In the genomic region with DNA sequence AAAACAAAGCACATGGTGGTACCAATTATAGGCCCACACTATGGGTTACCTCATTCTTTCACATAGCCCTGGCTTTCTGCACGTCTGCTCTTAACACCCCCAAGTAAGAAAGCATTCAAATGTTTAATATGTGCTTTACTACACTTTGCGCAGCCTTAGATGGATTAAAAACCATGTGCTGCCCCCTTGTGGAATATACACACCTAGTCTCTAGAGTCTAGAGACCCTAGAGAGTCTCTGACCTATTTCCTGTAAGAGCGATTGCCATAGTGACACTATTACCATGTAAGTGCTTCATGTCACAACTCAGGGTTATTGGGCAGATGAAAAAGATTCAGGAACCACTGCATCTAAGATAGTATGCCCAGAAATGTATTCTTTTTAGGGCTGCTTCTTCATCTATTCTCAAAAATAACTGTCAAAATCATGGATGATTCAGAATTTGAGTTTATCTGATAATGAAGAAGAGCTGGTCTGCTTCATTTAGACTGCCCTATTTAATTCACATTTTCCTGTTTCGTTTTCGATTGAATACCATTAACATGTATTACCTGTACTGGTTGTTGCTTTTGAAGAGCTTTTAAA, we compare ENCODE assay signal across 8 cellular contexts.
DNase-seq lines count a peak whose midpoint lies in the region; ATAC-seq and TF ChIP-seq lines count a peak whose summit lies in the region.

No MANE protein-coding gene starts in this region.

- H3K4me1 ChIP-seq in adrenal gland (replicated peaks in 1 of 2), result no peaks in the 10 kb centered on the region
- H3K4me1 ChIP-seq in liver (ENCODE audit: control insufficient read depth in 4 of 4, insufficient read depth in 4 of 4, low read length in 3 of 4), result no peaks in the 10 kb centered on the region

- H3K9ac ChIP-seq in liver (ENCODE audit: low read depth in 1 of 2, low read length in 2 of 2), result no peak overlapping the region

- WGBS in adrenal gland, 4 donors, result 53 to 60% (median 58%) methylated on average over 5 of the region's 5 CpGs
- 45% methylated on average over 5 of the region's 5 CpGs for WGBS in liver

- peak; percentile 29 to 36 for TF ChIP-seq RAD21 in liver (IDR thresholded peaks at IDR 0.05)

- H3K27me3 ChIP-seq in adrenal gland, result no peaks in the 10 kb centered on the region
- no peaks in the 10 kb centered on the region for H3K27me3 ChIP-seq in liver (ENCODE audit: control insufficient read depth in 4 of 4, insufficient read depth in 4 of 4, low read length in 3 of 4)

- DNase-seq in activated gamma-delta T cell treated with Interleukin-2 at 50 U/mL for 16 hours (peak; percentile 17), activated gamma-delta T cell (lab: John Stamatoyannopoulos, UW) (no peak), NCI-H748 treated with DMSO at 0.1 percent for 48 hours (lab: John Stamatoyannopoulos, UW) (peak; percentile 69), adrenal gland (peak in 3 of 7 donors; percentile 14 to 29 (median 26))
- no peak for DNase-seq in effector CD4-positive, alpha-beta T cell

- peak; percentile 91 for ATAC-seq in GM21447 (IDR thresholded peaks at IDR 0.05; ENCODE audit: unreplicated experiment)
- ATAC-seq in HG03565 (IDR thresholded peaks at IDR 0.05; ENCODE audit: unreplicated experiment), result peak; percentile 88

- H3K27ac ChIP-seq in adrenal gland, result no peak overlapping the region
- H3K27ac ChIP-seq in liver (ENCODE audit: low read depth in 1 of 2, low read length in 2 of 2), result no peak overlapping the region

- TF ChIP-seq CTCF in adrenal gland (IDR thresholded peaks at IDR 0.05) (peak in 5 of 6 experiments; percentile 22 to 51 (median 38)), liver (IDR thresholded peaks at IDR 0.05; ENCODE audit: low read depth, low read length, missing input control) (peak; percentile 29)

- H3K4me3 ChIP-seq in adrenal gland (no peak overlapping the region), liver (ENCODE audit: low read depth in 1 of 3, low read length in 3 of 3) (no peak overlapping the region)

- no peak for TF ChIP-seq POLR2A in adrenal gland (IDR thresholded peaks at IDR 0.05)

- H3K9me3 ChIP-seq in adrenal gland (replicated peaks in 1 of 3), result no peaks in the 10 kb centered on the region
- H3K9me3 ChIP-seq in liver (ENCODE audit: control insufficient read depth in 4 of 4, low read length in 3 of 4), result no peaks in the 10 kb centered on the region

- H3K36me3 ChIP-seq in adrenal gland (replicated peaks in 1 of 2) (no peaks in the 10 kb centered on the region), liver (ENCODE audit: control insufficient read depth in 4 of 4, insufficient read depth in 3 of 4, low read depth in 1 of 4, low read length in 3 of 4) (no peaks in the 10 kb centered on the region)

- intact Hi-C loops in adrenal gland (cut with DNase I), result no loop called here

TF ChIP-seq in liver, 16 proteins besides CTCF, POLR2A, EP300 and RAD21:
- TF ChIP-seq SP1 (IDR thresholded peaks at IDR 0.05) (no peak), FOXA1 (IDR thresholded peaks at IDR 0.05) (no peak)
- TF ChIP-seq, protein P1, sequence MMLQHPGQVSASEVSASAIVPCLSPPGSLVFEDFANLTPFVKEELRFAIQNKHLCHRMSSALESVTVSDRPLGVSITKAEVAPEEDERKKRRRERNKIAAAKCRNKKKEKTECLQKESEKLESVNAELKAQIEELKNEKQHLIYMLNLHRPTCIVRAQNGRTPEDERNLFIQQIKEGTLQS (IDR thresholded peaks at IDR 0.05), result no peak
- TF ChIP-seq, protein P2, sequence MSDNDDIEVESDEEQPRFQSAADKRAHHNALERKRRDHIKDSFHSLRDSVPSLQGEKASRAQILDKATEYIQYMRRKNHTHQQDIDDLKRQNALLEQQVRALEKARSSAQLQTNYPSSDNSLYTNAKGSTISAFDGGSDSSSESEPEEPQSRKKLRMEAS (IDR thresholded peaks at IDR 0.05), result no peak

Comparison
In these comparisons a context has a peak if more than half of its experiments do, and no peak if none do; other contexts are left out.
1. DNase-seq: peak in activated gamma-delta T cell treated with Interleukin-2 at 50 U/mL for 16 hours (single experiment) and NCI-H748 treated with DMSO at 0.1 percent for 48 hours (single experiment); none in activated gamma-delta T cell (single experiment) and effector CD4-positive, alpha-beta T cell (single experiment).